ENCODE assay signal across 9 cellular contexts in the genomic region with DNA sequence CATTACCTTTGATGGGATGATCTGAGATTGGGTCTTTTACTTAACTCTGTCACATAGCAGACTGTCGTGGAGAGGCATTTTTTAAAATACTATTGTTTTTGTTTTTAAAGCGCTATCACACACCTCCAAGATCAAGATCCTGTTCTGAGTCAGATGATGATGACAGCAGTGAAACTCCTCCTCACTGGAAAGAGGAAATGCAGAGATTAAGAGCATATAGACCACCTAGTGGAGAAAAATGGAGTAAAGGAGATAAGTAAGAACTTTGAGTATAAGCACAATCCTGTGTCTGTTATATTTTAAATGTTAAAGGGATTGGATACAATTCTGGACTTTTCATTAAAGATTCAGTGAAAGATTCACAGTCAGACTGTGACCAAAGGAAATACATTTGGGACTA. TPM values are rescaled to one million over a fixed set of nuclear protein-coding genes. Genes with fewer than 3 reads are reported as not detected.
A peak's percentile ranks its signal among the peaks of the same experiment; 100 is the strongest.
DNase-seq lines count a peak whose midpoint lies in the region; ATAC-seq and TF ChIP-seq lines count a peak whose summit lies in the region.
"Had no signal": no experiment of that assay in that cellular context is flagged by ENCODE, and none has a peak within 500 bp of the region (broad histone marks: within the 10 kb centered on the region; RNA-seq: fewer than 3 reads in every experiment).

No MANE protein-coding gene starts in this region.

- H3K36me3 ChIP-seq in GM23338 (ENCODE audit: insufficient read depth) (peaks cover 78% of the 10 kb centered on the region), RWPE2 (ENCODE audit: low read depth) (peaks cover 100% of the 10 kb centered on the region), stomach (peaks cover 81 to 100% (median 100%) of the 10 kb centered on the region in 4 donors)

- no peaks in the 10 kb centered on the region for H3K27me3 Mint-ChIP-seq in GM23338 (ENCODE audit: insufficient read depth, low read depth, poor library complexity)

- DNase-seq in GM23338 (ENCODE audit: low spot score) (peak; percentile 28), RWPE2 (ENCODE audit: low spot score) (no peak), kidney glomerular epithelial cell (lab: John Stamatoyannopoulos, UW) (peak; percentile 51), stomach (no peak), dorsolateral prefrontal cortex (no peak)
- DNase-seq: activated CD4-positive, CD25-positive, alpha-beta regulatory T cell; heart right ventricle had no signal

- H3K27ac ChIP-seq in GM23338 (ENCODE audit: low read depth) (no peak overlapping the region), RWPE2 (ENCODE audit: poor library complexity, severe bottlenecking) (no peak overlapping the region), stomach (no peak overlapping the region), dorsolateral prefrontal cortex (peak overlapping the region in 17 of 59 donors; percentile 5 to 79 (median 23))

- TF ChIP-seq CTCF in GM23338 (conservative IDR thresholded peaks at IDR 0.05; ENCODE audit: low read depth in 2 of 2) = peak in 1 of 2 experiments; percentile 21; a peak in 1 of 4 replicates
- TF ChIP-seq CTCF in RWPE2 (IDR thresholded peaks at IDR 0.05; ENCODE audit: poor library complexity, severe bottlenecking) = peak; percentile 11
- TF ChIP-seq CTCF in stomach (IDR thresholded peaks at IDR 0.05) = no peak
- peak in 1 of 56 donors; percentile 13 for TF ChIP-seq CTCF in dorsolateral prefrontal cortex (IDR thresholded peaks at IDR 0.05 in 54 of 56, conservative IDR thresholded peaks at IDR 0.05 in 2 of 56; ENCODE audit: low read depth in 1 of 56, partially characterized antibody in 56 of 56)

- H3K4me1 Mint-ChIP-seq in GM23338 = peaks cover 17% of the 10 kb centered on the region

- H3K36me3 Mint-ChIP-seq in GM23338 (ENCODE audit: low read depth) = peaks cover 44% of the 10 kb centered on the region

- no peak for ATAC-seq in GM23338
- peak; percentile 48; the same call in 1 of the 3 replicates for ATAC-seq in RWPE2 (ENCODE audit: low read depth)
- no peak for ATAC-seq in GM21723 (IDR thresholded peaks at IDR 0.05; ENCODE audit: unreplicated experiment)
- ATAC-seq: sciatic nerve had no signal

- no peaks in the 10 kb centered on the region for H3K9me3 Mint-ChIP-seq in GM23338

- intact Hi-C loops in stomach (cut with DNase I; ENCODE audit: low total_unique reads) = no loop called here
- intact Hi-C loops in dorsolateral prefrontal cortex (cut with DNase I) = no loop called here

- H3K4me1 ChIP-seq in GM23338 (ENCODE audit: insufficient read depth) = peaks cover 14% of the 10 kb centered on the region
- H3K4me1 ChIP-seq in RWPE2 (ENCODE audit: insufficient read depth, poor library complexity, severe bottlenecking) = no peaks in the 10 kb centered on the region
- H3K4me1 ChIP-seq in stomach = peaks cover 0 to 12% (median 4%) of the 10 kb centered on the region in 4 donors

- H3K4me2 ChIP-seq in GM23338 = no peak overlapping the region

- no peaks in the 10 kb centered on the region for H3K9me3 ChIP-seq in RWPE2 (ENCODE audit: severe bottlenecking)
- no peaks in the 10 kb centered on the region for H3K9me3 ChIP-seq in stomach
- H3K9me3 ChIP-seq: heart right ventricle had no signal

- H3K9me2 ChIP-seq in GM23338 (ENCODE audit: insufficient read depth) = no peaks in the 10 kb centered on the region

- H4K20me1 ChIP-seq in GM23338 (replicated peaks; ENCODE audit: insufficient read depth) = 0 out of 2 replicates have a peak, but pooled peaks cover 6% of the 10 kb centered on the region

- H3K27ac Mint-ChIP-seq in GM23338 = no peak overlapping the region

- TF ChIP-seq POLR2A in stomach (IDR thresholded peaks at IDR 0.05) = no peak

- H3K4me3 ChIP-seq in GM23338 = no peak overlapping the region
- no peak overlapping the region for H3K4me3 ChIP-seq in RWPE2 (ENCODE audit: severe bottlenecking)
- no peak overlapping the region for H3K4me3 ChIP-seq in stomach
- H3K4me3 ChIP-seq in dorsolateral prefrontal cortex = no peak overlapping the region
- H3K4me3 ChIP-seq: heart right ventricle had no signal

- no peak overlapping the region for H2AFZ ChIP-seq in GM23338

- H3K27me3 ChIP-seq in GM23338 (ENCODE audit: insufficient read depth) = no peaks in the 10 kb centered on the region
- no peaks in the 10 kb centered on the region for H3K27me3 ChIP-seq in RWPE2 (ENCODE audit: insufficient read depth, poor library complexity, severe bottlenecking)
- H3K27me3 ChIP-seq in stomach = no peaks in the 10 kb centered on the region
- H3K27me3 ChIP-seq in dorsolateral prefrontal cortex = no peaks in the 10 kb centered on the region
- H3K27me3 ChIP-seq: heart right ventricle had no signal

- 0 out of 2 replicates have a peak, but pooled peaks cover 6% of the 10 kb centered on the region for H3K79me2 ChIP-seq in GM23338 (replicated peaks; ENCODE audit: insufficient read depth)

- WGBS in stomach, 5 donors = 79 to 92% (median 91%) methylated on average over 2 of the region's 2 CpGs

- TF ChIP-seq EP300 in stomach (IDR thresholded peaks at IDR 0.05) = no peak

- no peaks in the 10 kb centered on the region for H3F3A ChIP-seq in GM23338 (replicated peaks; ENCODE audit: low read depth)

- H3K4me3 Mint-ChIP-seq in GM23338 = no peak overlapping the region

TF ChIP-seq in GM23338, 12 proteins besides CTCF, POLR2A, EP300 and RAD21:
- no peak for TF ChIP-seq ZNF331 (CRISPR knock-in tag; IDR thresholded peaks at IDR 0.05; ENCODE audit: low read depth)

RNA-seq across cellular contexts. Expression of gene ZBTB47, which starts 18.4 kb away (rescaled TPM):
- 2.8 and 2.9 TPM in 2 replicates for total RNA-seq in GM23338 (2014; rRNA removed; shearing (Covaris generic))
- 0.48 and 0.63 TPM in 2 replicates for polyA plus RNA-seq in GM23338 (2016; fragmentation: Nextera tagmentation; extraction: Ambion mirVana)
- total RNA-seq in stomach = 10 to 100 TPM; 10.1 to 40.3 (median 19.6) TPM
- 10 to 100 TPM; 10.4 to 40.0 (median 32.1) TPM for polyA plus RNA-seq in stomach
- 100 to 1,000 TPM in 3 of 120 experiments, 10 to 100 TPM in 117; 45.2 to 122 (median 62.1) TPM for total RNA-seq in dorsolateral prefrontal cortex

RNA-seq across cellular contexts. Expression of gene NKTR, which starts 34.6 kb away (rescaled TPM):
- 88.2 and 117 TPM in 2 replicates for total RNA-seq in GM23338 (2014; rRNA removed; shearing (Covaris generic))
- 68.7 and 81.3 TPM in 2 replicates for polyA plus RNA-seq in GM23338 (2016; fragmentation: Nextera tagmentation; extraction: Ambion mirVana)
- total RNA-seq in stomach = 100 to 1,000 TPM in 4 of 5 donors, 10 to 100 TPM in 1; 76.5 to 488 (median 141) TPM
- 10 to 100 TPM in 1 of 3 donors, 1 to 10 TPM in 2; 3.8 to 20.0 (median 6.4) TPM for polyA plus RNA-seq in stomach
- total RNA-seq in dorsolateral prefrontal cortex = 100 to 1,000 TPM in 79 of 120 experiments, 10 to 100 TPM in 41; 64.0 to 154 (median 107) TPM

RNA-seq across cellular contexts. Expression of gene SS18L2, which starts 44.5 kb away (rescaled TPM):
- 75.2 and 75.3 TPM in 2 replicates for total RNA-seq in GM23338 (2014; rRNA removed; shearing (Covaris generic))
- polyA plus RNA-seq in GM23338 (2016; fragmentation: Nextera tagmentation; extraction: Ambion mirVana) (228 and 241 TPM in 2 replicates), stomach (10 to 100 TPM; 31.9 to 59.7 (median 49.6) TPM)
- total RNA-seq in stomach (10 to 100 TPM in 4 of 5 donors, 1 to 10 TPM in 1; 8.0 to 34.4 (median 27.7) TPM), dorsolateral prefrontal cortex (10 to 100 TPM; 13.0 to 41.1 (median 28.2) TPM)

RNA-seq across cellular contexts. Expression of gene KLHL40, which starts 50.2 kb away (rescaled TPM):
- total RNA-seq in GM23338 (2014; rRNA removed; shearing (Covaris generic)) = not detected in 2 replicates
- polyA plus RNA-seq in GM23338 (2016; fragmentation: Nextera tagmentation; extraction: Ambion mirVana) (not detected in 2 replicates), stomach (1 to 10 TPM in 1 of 3 donors, under 1 TPM in 1, not detected in 1; 0.05 to 2.0 TPM)
- total RNA-seq in stomach (under 1 TPM in 1 of 5 donors, not detected in 4; 0.18 TPM), dorsolateral prefrontal cortex (under 1 TPM in 16 of 120 experiments, not detected in 104; 0.16 to 0.51 (median 0.24) TPM)

RNA-seq across cellular contexts. Expression of gene SEC22C, which starts 53.3 kb away (rescaled TPM):
- 48.3 and 52.3 TPM in 2 replicates for total RNA-seq in GM23338 (2014; rRNA removed; shearing (Covaris generic))
- polyA plus RNA-seq in GM23338 (2016; fragmentation: Nextera tagmentation; extraction: Ambion mirVana) (16.8 and 21.9 TPM in 2 replicates), stomach (10 to 100 TPM; 15.5 to 31.5 (median 26.3) TPM)
- total RNA-seq in stomach (10 to 100 TPM in 4 of 5 donors, 1 to 10 TPM in 1; 9.8 to 64.3 (median 32.7) TPM), dorsolateral prefrontal cortex (10 to 100 TPM; 37.5 to 76.6 (median 57.6) TPM)

Comparison
In these comparisons a context has a peak if more than half of its experiments do, and no peak if none do; other contexts are left out.
1. DNase-seq: peak in GM23338 (single experiment) and kidney glomerular epithelial cell (single experiment); none in RWPE2 (single experiment), stomach (single experiment) and dorsolateral prefrontal cortex (0 of 10).